In the genomic region with DNA sequence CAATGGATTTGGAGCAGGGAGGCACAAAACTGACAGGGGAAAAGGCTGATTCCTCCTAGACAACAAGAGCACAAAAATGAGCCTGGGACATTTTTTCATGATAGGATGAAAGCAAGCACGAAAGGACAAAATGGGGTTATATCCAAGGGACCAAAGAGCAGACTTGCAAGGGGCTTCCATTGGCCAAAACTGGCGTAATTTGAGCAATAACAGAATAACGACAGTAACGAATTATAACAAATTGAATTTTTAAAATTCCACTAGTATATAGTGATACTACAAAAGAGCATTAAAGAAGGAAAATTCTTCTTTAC, we compare ENCODE assay signal across 13 cellular contexts. TPM values are rescaled to one million over a fixed set of nuclear protein-coding genes. Genes with fewer than 3 reads are reported as not detected.
DNase-seq lines count a peak whose midpoint lies in the region; ATAC-seq and TF ChIP-seq lines count a peak whose summit lies in the region.
"Had no signal": no experiment of that assay in that cellular context is flagged by ENCODE, and none has a peak within 500 bp of the region (broad histone marks: within the 10 kb centered on the region; RNA-seq: fewer than 3 reads in every experiment).

No MANE protein-coding gene starts in this region.

- peaks cover 2% of the 10 kb centered on the region for H3K79me1 ChIP-seq in mesenchymal stem cell (replicated peaks; ENCODE audit: low read length, poor library complexity, severe bottlenecking)

- no peak for TF ChIP-seq RAD21 in SK-N-SH (IDR thresholded peaks at IDR 0.05; ENCODE audit: low read length)

- H3K9me3 ChIP-seq in SK-N-SH (no peaks in the 10 kb centered on the region), OCI-LY7 (ENCODE audit: low read length) (no peaks in the 10 kb centered on the region), mesenchymal stem cell (ENCODE audit: control insufficient read depth, low read length) (no peaks in the 10 kb centered on the region), transverse colon (no peaks in the 10 kb centered on the region)
- no peaks in the 10 kb centered on the region for H3K9me3 ChIP-seq in CD8-positive, alpha-beta T cell (ENCODE audit: low read length)
- H3K9me3 ChIP-seq: SJSA1 had no signal

- no peak for TF ChIP-seq POLR2A in transverse colon (IDR thresholded peaks at IDR 0.05)

- CTCF ChIA-PET in SK-N-SH (lab: Yijun Ruan, JAX) (interaction anchor here (0.7 to 4.3 kb wide), 28 partner anchors 10 to 470 kb away, joined by 3 to 73 read pairs (median 4); a partner anchor contains a TSS), OCI-LY7 (lab: Charles Lee; ENCODE audit: unreplicated experiment) (no interaction called here)
- CTCF ChIA-PET in CD8-positive, alpha-beta T cell (lab: Charles Lee): interaction anchor here (1.3 kb wide), 1 partner anchor 16 kb away, joined by 4 read pairs; no protein-coding TSS in a partner anchor

- in situ Hi-C loops in transverse colon (cut with MboI; ENCODE audit: low pct_ligation_motif_present in 1 of 4, low pct_unique_long_range_greater_than_20kb in 1 of 4, low sequenced_read_pairs in 3 of 4): loop anchor here in 1 of 4 donors (25.0 kb wide), 1 partner anchor 324 kb away; a partner anchor contains a TSS

- H3K4me1 Mint-ChIP-seq in CD8-positive, alpha-beta T cell (ENCODE audit: low read depth): no peaks in the 10 kb centered on the region

- H3K79me2 ChIP-seq in SK-N-SH (ENCODE audit: insufficient read depth): no peaks in the 10 kb centered on the region
- no peaks in the 10 kb centered on the region for H3K79me2 ChIP-seq in OCI-LY7 (ENCODE audit: insufficient read depth, low read depth, low read length)

- H3K4me3 ChIP-seq in SK-N-SH (ENCODE audit: low read depth in 2 of 2, low read length in 1 of 2) (no peak overlapping the region), OCI-LY7 (ENCODE audit: low read depth, low read length, poor library complexity, severe bottlenecking) (no peak overlapping the region), mesenchymal stem cell (ENCODE audit: insufficient read depth in 1 of 2, low read depth in 1 of 2, low read length in 2 of 2) (no peak overlapping the region), transverse colon (no peak overlapping the region)
- H3K4me3 ChIP-seq in CD8-positive, alpha-beta T cell (ENCODE audit: low read depth, low read length): no peak overlapping the region
- H3K4me3 ChIP-seq: GM23248, SJSA1 had no signal

- H3K18ac ChIP-seq in mesenchymal stem cell (ENCODE audit: low read depth in 1 of 2, low read length in 2 of 2): no peak overlapping the region

- H2AFZ ChIP-seq in SK-N-SH (ENCODE audit: low read depth): no peak overlapping the region
- no peak overlapping the region for H2AFZ ChIP-seq in OCI-LY7 (ENCODE audit: low read length)
- H2AFZ ChIP-seq in mesenchymal stem cell (ENCODE audit: low read depth, low read length): no peak overlapping the region
- H2AFZ ChIP-seq: GM23248 had no signal

- H2BK12ac ChIP-seq in mesenchymal stem cell (ENCODE audit: low read length in 2 of 2): no peak overlapping the region

- H3K9me3 Mint-ChIP-seq in CD8-positive, alpha-beta T cell: no peaks in the 10 kb centered on the region

- H3K9me2 ChIP-seq in SK-N-SH (no peaks in the 10 kb centered on the region), OCI-LY7 (ENCODE audit: insufficient read depth, low read length) (no peaks in the 10 kb centered on the region)

- H3K4me1 ChIP-seq in SK-N-SH (ENCODE audit: control insufficient read depth in 1 of 2, insufficient read depth in 2 of 2, low read depth in 1 of 2, low read length in 1 of 2) (no peaks in the 10 kb centered on the region), OCI-LY7 (ENCODE audit: insufficient read depth, low read length, poor library complexity, severe bottlenecking) (no peaks in the 10 kb centered on the region), mesenchymal stem cell (ENCODE audit: control insufficient read depth, insufficient read depth, low read depth, low read length) (peaks cover 8% of the 10 kb centered on the region), transverse colon (no peaks in the 10 kb centered on the region)
- no peaks in the 10 kb centered on the region for H3K4me1 ChIP-seq in CD8-positive, alpha-beta T cell (ENCODE audit: insufficient read depth, low read length)
- H3K4me1 ChIP-seq: SJSA1 had no signal

- no peak overlapping the region for H2BK15ac ChIP-seq in mesenchymal stem cell (ENCODE audit: low read depth, poor library complexity, severe bottlenecking)

- TF ChIP-seq EP300 in SK-N-SH (IDR thresholded peaks at IDR 0.05; ENCODE audit: borderline replicate concordance in 1 of 2, low read depth in 1 of 2, low read length in 1 of 2) (no peak), transverse colon (IDR thresholded peaks at IDR 0.05; ENCODE audit: low read depth) (no peak)

- BruUV-seq in OCI-LY7 (replicated peaks; lab: Mats Ljungman, UMichigan): no TSS peak

- no peaks in the 10 kb centered on the region for H3K36me3 ChIP-seq in SK-N-SH (replicated peaks in 1 of 2; ENCODE audit: control insufficient read depth in 1 of 2, insufficient read depth in 2 of 2, low read length in 1 of 2)
- H3K36me3 ChIP-seq in OCI-LY7 (ENCODE audit: insufficient read depth, low read length): no peaks in the 10 kb centered on the region
- H3K36me3 ChIP-seq in mesenchymal stem cell (ENCODE audit: control insufficient read depth in 1 of 2, insufficient read depth in 2 of 2, low read depth in 1 of 2, low read length in 2 of 2): peaks cover 0 to 8% of the 10 kb centered on the region in 2 experiments
- H3K36me3 ChIP-seq in CD8-positive, alpha-beta T cell (ENCODE audit: insufficient read depth, low read length): no peaks in the 10 kb centered on the region
- no peaks in the 10 kb centered on the region for H3K36me3 ChIP-seq in transverse colon
- H3K36me3 ChIP-seq: SJSA1 had no signal

- H3K4me2 ChIP-seq in SK-N-SH (no peak overlapping the region), OCI-LY7 (ENCODE audit: low read length) (no peak overlapping the region), mesenchymal stem cell (ENCODE audit: low read length, poor library complexity, severe bottlenecking) (no peak overlapping the region)

- no peak overlapping the region for H2BK5ac ChIP-seq in mesenchymal stem cell (ENCODE audit: low read depth, low read length, poor library complexity, severe bottlenecking)

- no peak for ATAC-seq in SK-N-SH treated with all-trans-retinoic acid at 6 μM for 48 hours
- no peak for ATAC-seq in CD8-positive, alpha-beta T cell

- no peaks in the 10 kb centered on the region for H3K27me3 ChIP-seq in SK-N-SH (ENCODE audit: insufficient read depth)
- H3K27me3 ChIP-seq in mesenchymal stem cell (ENCODE audit: control insufficient read depth in 1 of 2, insufficient read depth in 1 of 2, low read length in 2 of 2): no peaks in the 10 kb centered on the region
- H3K27me3 ChIP-seq in CD8-positive, alpha-beta T cell (ENCODE audit: insufficient read depth, low read length): no peaks in the 10 kb centered on the region
- no peaks in the 10 kb centered on the region for H3K27me3 ChIP-seq in transverse colon
- H3K27me3 ChIP-seq: SJSA1 had no signal

- 56% methylated on average over 4 of the region's 4 CpGs for WGBS in SK-N-SH (ENCODE audit: low lambda C conversion rate)
- 33% methylated on average over 1 of the region's 4 CpGs for WGBS in mesenchymal stem cell
- 64 to 81% methylated on average over 4 of the region's 4 CpGs for whole genome bisulfite sequencing in transverse colon (ENCODE audit: low coverage in 1 of 2), 2 donors

- H3K27ac Mint-ChIP-seq in CD8-positive, alpha-beta T cell: no peak overlapping the region

- H3K27me3 Mint-ChIP-seq in CD8-positive, alpha-beta T cell (ENCODE audit: low read depth): peaks cover 21% of the 10 kb centered on the region

- H3K36me3 Mint-ChIP-seq in CD8-positive, alpha-beta T cell: no peaks in the 10 kb centered on the region

- H3K4me3 Mint-ChIP-seq in CD8-positive, alpha-beta T cell: no peak overlapping the region

- TF ChIP-seq CTCF in SK-N-SH (IDR thresholded peaks at IDR 0.05): peak; percentile 11; the same call in 1 of the 2 replicates
- TF ChIP-seq CTCF in OCI-LY7 (conservative IDR thresholded peaks at IDR 0.05; ENCODE audit: low read length): 0 out of 2 replicates have a peak, but pooled peaks have one; percentile 17
- TF ChIP-seq CTCF in CD8-positive, alpha-beta T cell (IDR thresholded peaks at IDR 0.05): no peak
- TF ChIP-seq CTCF in transverse colon (IDR thresholded peaks at IDR 0.05): no peak

- no peaks in the 10 kb centered on the region for H3F3A ChIP-seq in SK-N-SH (replicated peaks; ENCODE audit: insufficient read depth)

- H3K14ac ChIP-seq in mesenchymal stem cell (ENCODE audit: low read length in 2 of 2): no peak overlapping the region

- H4K20me1 ChIP-seq in SK-N-SH (ENCODE audit: insufficient read depth): no peaks in the 10 kb centered on the region
- no peaks in the 10 kb centered on the region for H4K20me1 ChIP-seq in OCI-LY7 (ENCODE audit: insufficient read depth, low read length)

- H3K9ac ChIP-seq in SK-N-SH: no peak overlapping the region
- no peak overlapping the region for H3K9ac ChIP-seq in mesenchymal stem cell (ENCODE audit: low read length)
- H3K9ac ChIP-seq: GM23248 had no signal

- intact Hi-C loops in OCI-LY7 (cut with micrococcal nuclease; ENCODE audit: unreplicated experiment) (loop anchor here (5.0 kb wide), 1 partner anchor 309 kb away; no protein-coding TSS in a partner anchor), transverse colon (cut with DNase I; ENCODE audit: low total_unique reads) (no loop called here)
- intact Hi-C loops in CD8-positive, alpha-beta T cell (cut with DNase I, micrococcal nuclease): no loop called here

- no peak overlapping the region for H2BK120ac ChIP-seq in mesenchymal stem cell (ENCODE audit: low read depth, low read length)

- no peak overlapping the region for H2AK5ac ChIP-seq in mesenchymal stem cell (ENCODE audit: low read length, severe bottlenecking)

- no peak overlapping the region for H4K8ac ChIP-seq in mesenchymal stem cell (ENCODE audit: low read length)

- no peak overlapping the region for H4K91ac ChIP-seq in mesenchymal stem cell (ENCODE audit: low read length)

- no peak overlapping the region for H3K4ac ChIP-seq in mesenchymal stem cell (ENCODE audit: low read depth in 1 of 2, low read length in 2 of 2)

- no peak for DNase-seq in SK-N-SH
- no peak for DNase-seq in OCI-LY7 (ENCODE audit: low spot score)
- no peak for DNase-seq in mesenchymal stem cell
- no peak for DNase-seq in CD8-positive, alpha-beta T cell
- no peak for DNase-seq in transverse colon
- DNase-seq in NCI-H2029 (lab: John Stamatoyannopoulos, UW): no peak
- DNase-seq in NCI-H1930 (lab: John Stamatoyannopoulos, UW): no peak
- DNase-seq: DMS79 treated with DMSO at 0.1 percent for 48 hours, NCI-H187 treated with DMSO at 0.1 percent for 48 hours had no signal

- POLR2A ChIA-PET in SK-N-SH (lab: Yijun Ruan, JAX) (interaction anchor here (0.6 kb wide), 1 partner anchor 440 kb away, joined by 3 read pairs; no protein-coding TSS in a partner anchor), OCI-LY7 (lab: Charles Lee) (no interaction called here)
- POLR2A ChIA-PET in CD8-positive, alpha-beta T cell (lab: Charles Lee): no interaction called here

- H3K27ac ChIP-seq in SK-N-SH (ENCODE audit: low read depth in 2 of 2, low read length in 1 of 2) (no peak overlapping the region), OCI-LY7 (ENCODE audit: low read depth, low read length, poor library complexity, severe bottlenecking) (no peak overlapping the region), mesenchymal stem cell (ENCODE audit: low read length, poor library complexity, severe bottlenecking) (peak overlapping the region; percentile 83), transverse colon (no peak overlapping the region)
- H3K27ac ChIP-seq in CD8-positive, alpha-beta T cell (ENCODE audit: low read depth, low read length): no peak overlapping the region
- H3K27ac ChIP-seq: GM23248, RWPE1, SJSA1 had no signal

- no peak overlapping the region for H3K23ac ChIP-seq in mesenchymal stem cell (ENCODE audit: low read length in 2 of 2)

RNA-seq across cellular contexts. Expression of a gene that starts 10.3 kb away (rescaled TPM):
- 0.82 and 1.3 TPM in 2 replicates for polyA plus RNA-seq in SK-N-SH (2012; rRNA removed)
- 0.81 and 1.1 TPM in 2 replicates for polyA plus RNA-seq in SK-N-SH (2012; cell fraction: cytosol; rRNA removed)
- polyA plus RNA-seq in SK-N-SH (2012; cell fraction: nucleus; rRNA removed): 2.5 and 3.9 TPM in 2 replicates
- 1.4 TPM in 1 of 2 replicates, not detected in the other for total RNA-seq in OCI-LY7 (2014; rRNA removed; shearing (Covaris generic))
- total RNA-seq in OCI-LY7 (2022) (not detected in 2 replicates), transverse colon (10 to 100 TPM in 3 of 4 donors, 1 to 10 TPM in 1; 5.6 to 23.5 (median 13.7) TPM)
- 14.7 TPM for polyA plus RNA-seq in mesenchymal stem cell (2013, experiment 1 of 2)
- polyA plus RNA-seq in mesenchymal stem cell (2013, experiment 2 of 2): 14.8 TPM
- not detected for total RNA-seq in CD8-positive, alpha-beta T cell

RNA-seq across cellular contexts. Expression of a gene that starts 21.6 kb away (rescaled TPM):
- 44.6 and 52.0 TPM in 2 replicates for polyA plus RNA-seq in SK-N-SH (2012; rRNA removed)
- 62.8 and 76.7 TPM in 2 replicates for polyA plus RNA-seq in SK-N-SH (2012; cell fraction: cytosol; rRNA removed)
- polyA plus RNA-seq in SK-N-SH (2012; cell fraction: nucleus; rRNA removed): 39.4 and 67.2 TPM in 2 replicates
- total RNA-seq in OCI-LY7 (2014; rRNA removed; shearing (Covaris generic)): 4.5 and 8.5 TPM in 2 replicates
- total RNA-seq in OCI-LY7 (2022) (3.1 and 3.8 TPM in 2 replicates), transverse colon (10 to 100 TPM; 15.7 to 48.0 (median 21.5) TPM)
- 32.4 TPM for polyA plus RNA-seq in mesenchymal stem cell (2013, experiment 1 of 2)
- 32.9 TPM for polyA plus RNA-seq in mesenchymal stem cell (2013, experiment 2 of 2)
- total RNA-seq in CD8-positive, alpha-beta T cell: 1 to 10 TPM; 3.0 to 3.2 TPM

Comparison
In these comparisons a context has a peak if more than half of its experiments do, and no peak if none do; other contexts are left out.
1. CTCF ChIP-seq: peak in SK-N-SH (single experiment) and OCI-LY7 (single experiment); none in CD8-positive, alpha-beta T cell (single experiment) and transverse colon (0 of 5).